Comparison of ENCODE assay signal across 8 cellular contexts in genomic region chr16:4425378-4426020, GRCh38. TPM values are rescaled to one million over a fixed set of nuclear protein-coding genes. Genes with fewer than 3 reads are reported as not detected.
A peak's percentile ranks its signal among the peaks of the same experiment; 100 is the strongest.
DNase-seq lines count a peak whose midpoint lies in the region; ATAC-seq, FAIRE-seq and TF ChIP-seq lines count a peak whose summit lies in the region.

Gene DNAJA3 (plus strand): TSS chr16:4425868. CDS start chr16:4425882, 14 bp downstream.

- peak; percentile 95 for TF ChIP-seq POLR2A in GM12891 (IDR thresholded peaks at IDR 0.05; ENCODE audit: low read depth, low read length)
- peak in 1 of 2 donors; percentile 75 for TF ChIP-seq POLR2A in thyroid gland (IDR thresholded peaks at IDR 0.05)

- no peaks in the 10 kb centered on the region for H3K27me3 ChIP-seq in cardiac muscle cell
- H3K27me3 ChIP-seq in pancreas, result no peaks in the 10 kb centered on the region
- no peaks in the 10 kb centered on the region for H3K27me3 ChIP-seq in thyroid gland

- WGBS in pancreas, 2 donors, result 0% methylated on average over 65 to 68 of the region's 68 CpGs
- WGBS in thyroid gland, 2 donors, result 0% methylated on average over 24 to 42 of the region's 68 CpGs

- peak within 1 kb of the TSS; percentile 86 for H3K27ac ChIP-seq in cardiac muscle cell
- H3K27ac ChIP-seq in pancreas, result peak within 1 kb of the TSS; percentile 81 to 99 (median 94)
- H3K27ac ChIP-seq in thyroid gland, result peak within 1 kb of the TSS; percentile 95 to 99 (median 98)

- ATAC-seq in HG02798 (IDR thresholded peaks at IDR 0.05; ENCODE audit: poor library complexity, unreplicated experiment), result peak; percentile 90
- ATAC-seq in pancreas, result peak; percentile 94 to 99 (median 98)

- H3K9me3 ChIP-seq in cardiac muscle cell (ENCODE audit: low read depth) (no peaks in the 10 kb centered on the region), pancreas (no peaks in the 10 kb centered on the region), thyroid gland (no peaks in the 10 kb centered on the region)

- TF ChIP-seq CTCF in cardiac muscle cell (IDR thresholded peaks at IDR 0.05; ENCODE audit: low read depth, low read length) (no peak), pancreas (IDR thresholded peaks at IDR 0.05) (no peak), thyroid gland (IDR thresholded peaks at IDR 0.05) (no peak)

- H3K4me3 ChIP-seq in cardiac muscle cell, result peak within 1 kb of the TSS; percentile 74
- H3K4me3 ChIP-seq in pancreas, result peak within 1 kb of the TSS; percentile 68 to 98 (median 98)
- H3K4me3 ChIP-seq in thyroid gland (replicated peaks in 1 of 3), result peak within 1 kb of the TSS; percentile 52 to 91 (median 84)

- DNase-seq in GM12891 (ENCODE audit: insufficient read length, low spot score), result peak; percentile 98
- DNase-seq in NCI-H1417 treated with DMSO at 0.1 percent for 48 hours (lab: John Stamatoyannopoulos, UW), result peak; percentile 75
- DNase-seq in SW 1271 (lab: John Stamatoyannopoulos, UW), result peak; percentile 67 to 92
- DNase-seq in activated naive CD8-positive, alpha-beta T cell treated with anti-CD3 and anti-CD28 coated beads, Interleukin-2, amount 50 U/mL, for 16 hours (ENCODE audit: low read depth, low spot score), result peak; percentile 82
- peak; percentile 95 to 96 for DNase-seq in cardiac muscle cell (ENCODE audit: low read depth in 1 of 2, low spot score in 1 of 2)
- DNase-seq in pancreas, result peak; percentile 86 to 98 (median 92)
- DNase-seq in thyroid gland, result peak; percentile 90 to 92

- FAIRE-seq in GM12891 (lab: Jason Lieb, UNC) (peak; percentile 97), pancreas (lab: Jason Lieb, UNC) (no peak)

- H3K4me1 ChIP-seq in cardiac muscle cell (ENCODE audit: low read depth), result peaks cover 9% of the 10 kb centered on the region
- peaks cover 10 to 14% (median 13%) of the 10 kb centered on the region in 3 donors for H3K4me1 ChIP-seq in pancreas
- peaks cover 12 to 17% of the 10 kb centered on the region in 2 donors for H3K4me1 ChIP-seq in thyroid gland

- H3K36me3 ChIP-seq in cardiac muscle cell, result no peaks in the 10 kb centered on the region
- H3K36me3 ChIP-seq in pancreas, result no peaks in the 10 kb centered on the region
- H3K36me3 ChIP-seq in thyroid gland, result no peaks in the 10 kb centered on the region

- intact Hi-C loops in pancreas (cut with DNase I), result no loop called here
- intact Hi-C loops in thyroid gland (cut with DNase I), result no loop called here

TF ChIP-seq in GM12891, 5 proteins besides CTCF, POLR2A, EP300 and RAD21:
- peak; percentile 96 for TF ChIP-seq POLR2AphosphoS5 (IDR thresholded peaks at IDR 0.05; ENCODE audit: low read depth, low read length)
- 0 out of 2 replicates have a peak, but pooled peaks have one; percentile 17 for TF ChIP-seq POU2F2 (IDR thresholded peaks at IDR 0.05; ENCODE audit: low read depth, low read length)
- no peak for TF ChIP-seq PAX5 (IDR thresholded peaks at IDR 0.05; ENCODE audit: insufficient read depth, low read length, severe bottlenecking)
- peak; percentile 99 for TF ChIP-seq TAF1 (IDR thresholded peaks at IDR 0.05; ENCODE audit: low read depth, low read length)
- TF ChIP-seq SPI1 (IDR thresholded peaks at IDR 0.05; ENCODE audit: low read depth, low read length), result no peak

RNA-seq across cellular contexts. Expression of gene DNAJA3, which starts in this region (rescaled TPM):
- polyA plus RNA-seq in GM12891 (2012; ENCODE audit: low read depth, missing spikeins), result 34.2 TPM
- total RNA-seq in cardiac muscle cell (62.1 and 70.7 TPM in 2 replicates), pancreas (10 to 100 TPM; 21.0 to 33.7 (median 21.5) TPM), thyroid gland (10 to 100 TPM; 41.0 to 61.0 (median 51.0) TPM)
- polyA plus RNA-seq in cardiac muscle cell (60.5 and 70.8 TPM in 2 replicates), pancreas (10 to 100 TPM; 20.3 to 23.0 TPM)

Comparison
In these comparisons a context has a peak if more than half of its experiments do, and no peak if none do; other contexts are left out.
1. Peak in every context shown above with its lines: DNase-seq, ATAC-seq, H3K4me3 ChIP-seq and H3K27ac ChIP-seq.